In genomic region chr6:2028457-2029038, GRCh38 we compare ENCODE assay signal across 8 cellular contexts.
DNase-seq lines count a peak whose midpoint lies in the region; ATAC-seq lines count a peak whose summit lies in the region.
"Had no signal": no experiment of that assay in that cellular context is flagged by ENCODE, and none has a peak within 500 bp of the region (broad histone marks: within the 10 kb centered on the region; RNA-seq: fewer than 3 reads in every experiment).

No MANE protein-coding gene starts in this region.

- H3K27me3 ChIP-seq in neuronal stem cell (ENCODE audit: control insufficient read depth in 3 of 3, insufficient read depth in 3 of 3, low read depth in 1 of 3, low read length in 3 of 3) (no peaks in the 10 kb centered on the region), aorta (ENCODE audit: control insufficient read depth in 1 of 2, insufficient read depth in 2 of 2, low read length in 1 of 2) (no peaks in the 10 kb centered on the region)

- H3K36me3 ChIP-seq in neuronal stem cell (replicated peaks in 1 of 2; ENCODE audit: control insufficient read depth in 2 of 2, insufficient read depth in 2 of 2, low read length in 2 of 2) (no peaks in the 10 kb centered on the region), aorta (ENCODE audit: control insufficient read depth in 1 of 2, insufficient read depth in 2 of 2, low read length in 1 of 2) (no peaks in the 10 kb centered on the region)

- intact Hi-C loops in aorta (cut with DNase I): no loop called here

- no peak overlapping the region for H2BK5ac ChIP-seq in neuronal stem cell (ENCODE audit: low read length)

- H3K27ac ChIP-seq in neuronal stem cell (replicated peaks; ENCODE audit: low read length) (no peak overlapping the region), aorta (ENCODE audit: low read depth in 1 of 2, low read length in 2 of 2) (no peak overlapping the region)

- no peak overlapping the region for H4K8ac ChIP-seq in neuronal stem cell (ENCODE audit: low read depth, low read length)

- no peak overlapping the region for H3K23ac ChIP-seq in neuronal stem cell (ENCODE audit: low read depth, low read length, poor library complexity)

- peak overlapping the region; percentile 80 for H2AFZ ChIP-seq in neuronal stem cell (ENCODE audit: low read length)

- H3K79me1 ChIP-seq in neuronal stem cell (ENCODE audit: low read depth, low read length): no peaks in the 10 kb centered on the region

- peak; percentile 98 for DNase-seq in NCI-H69 (lab: John Stamatoyannopoulos, UW)
- no peak for DNase-seq in neuronal stem cell (ENCODE audit: low spot score)
- no peak for DNase-seq in cerebellar cortex (ENCODE audit: low spot score)
- no peak for DNase-seq in aorta
- DNase-seq: dorsolateral prefrontal cortex had no signal

- H3K4me1 ChIP-seq in neuronal stem cell (ENCODE audit: control insufficient read depth in 2 of 2, insufficient read depth in 1 of 2, low read depth in 1 of 2, low read length in 2 of 2) (peaks cover 2 to 3% of the 10 kb centered on the region in 2 donors), aorta (ENCODE audit: control insufficient read depth in 1 of 2, insufficient read depth in 2 of 2, low read length in 2 of 2) (no peaks in the 10 kb centered on the region)

- ATAC-seq in GM18867 (IDR thresholded peaks at IDR 0.05; ENCODE audit: unreplicated experiment) (peak; percentile 55), HG03135 (IDR thresholded peaks at IDR 0.05; ENCODE audit: unreplicated experiment) (peak; percentile 75), GM18520 (IDR thresholded peaks at IDR 0.05; ENCODE audit: unreplicated experiment) (no peak), aorta (ENCODE audit: low FRiP score) (no peak)

- no peak overlapping the region for H2AK5ac ChIP-seq in neuronal stem cell (ENCODE audit: low read depth, low read length)

- H3K9me3 ChIP-seq in neuronal stem cell (replicated peaks in 1 of 2; ENCODE audit: control insufficient read depth in 2 of 2, insufficient read depth in 1 of 2, low read depth in 1 of 2, low read length in 2 of 2): no peaks in the 10 kb centered on the region
- no peaks in the 10 kb centered on the region for H3K9me3 ChIP-seq in aorta (ENCODE audit: control insufficient read depth, low read length)

- H3K4me2 ChIP-seq in neuronal stem cell (ENCODE audit: insufficient read depth, low read length, poor library complexity, severe bottlenecking): no peak overlapping the region

- H3K4me3 ChIP-seq in neuronal stem cell (ENCODE audit: low read length in 2 of 2): no peak overlapping the region
- H3K4me3 ChIP-seq in aorta (ENCODE audit: low read length in 2 of 2): no peak overlapping the region
- H3K4me3 ChIP-seq: dorsolateral prefrontal cortex had no signal

- H2BK120ac ChIP-seq in neuronal stem cell (ENCODE audit: low read depth, low read length): no peak overlapping the region

- no peak overlapping the region for H4K91ac ChIP-seq in neuronal stem cell (ENCODE audit: low read depth, low read length, poor library complexity)

- H3K14ac ChIP-seq in neuronal stem cell (ENCODE audit: low read length): no peak overlapping the region

- WGBS in neuronal stem cell (ENCODE audit: extremely low coverage in 2 of 2, insufficient read length in 2 of 2, insufficient replicate concordance in 1 of 2), 2 donors: no CpG with 5 or more reads among the region's 6 CpGs
- WGBS in aorta, 2 donors: 74 to 81% methylated on average over 6 of the region's 6 CpGs

- no peak overlapping the region for H3K4ac ChIP-seq in neuronal stem cell (ENCODE audit: low read length)

- no peak overlapping the region for H3K18ac ChIP-seq in neuronal stem cell (ENCODE audit: low read length)

- no peak overlapping the region for H2BK15ac ChIP-seq in neuronal stem cell (ENCODE audit: low read length)

- H2BK12ac ChIP-seq in neuronal stem cell (ENCODE audit: low read length): no peak overlapping the region

- no peak overlapping the region for H3K9ac ChIP-seq in neuronal stem cell (ENCODE audit: low read depth, low read length, poor library complexity)

Comparison
In these comparisons a context has a peak if more than half of its experiments do, and no peak if none do; other contexts are left out.
1. ATAC-seq: peak in GM18867 (single experiment) and HG03135 (single experiment); none in GM18520 (single experiment) and aorta (single experiment).